ENCODE assay signal across 9 cellular contexts in genomic region chr3:114362815-114363214, GRCh38.
DNase-seq lines count a peak whose midpoint lies in the region; ATAC-seq, FAIRE-seq and TF ChIP-seq lines count a peak whose summit lies in the region.
"Had no signal": no experiment of that assay in that cellular context is flagged by ENCODE, and none has a peak within 500 bp of the region (broad histone marks: within the 10 kb centered on the region; RNA-seq: fewer than 3 reads in every experiment).

No MANE protein-coding gene starts in this region.

- H3K4me3 ChIP-seq in AG04449 (ENCODE audit: low read depth, low read length) (no peak overlapping the region), colonic mucosa (no peak overlapping the region)

- H3K9me3 ChIP-seq in colonic mucosa = no peaks in the 10 kb centered on the region

- DNase-seq in AG04449 (ENCODE audit: low read depth, low spot score) (no peak), GM12891 (ENCODE audit: insufficient read length, low spot score) (no peak), NCI-H2171 (lab: John Stamatoyannopoulos, UW) (peak; percentile 3), colonic mucosa (no peak), myocyte (ENCODE audit: low read depth) (peak; percentile 28), mucosa of gallbladder (ENCODE audit: low spot score) (no peak)
- no peak for DNase-seq in activated CD4-positive, CD25-positive, alpha-beta regulatory T cell (lab: John Stamatoyannopoulos, UW)
- DNase-seq: stimulated activated naive B cell treated with anti-CD40 and anti-IgM and Interleukin-4, amounts not matched to agents 10 μg/mL and 1 μg/mL and 100 μg/mL, for 72 hours had no signal

- TF ChIP-seq POLR2A in GM12891 (IDR thresholded peaks at IDR 0.05; ENCODE audit: low read depth, low read length) = no peak

- no peaks in the 10 kb centered on the region for H3K27me3 ChIP-seq in colonic mucosa

- ATAC-seq in HG02678 (IDR thresholded peaks at IDR 0.05; ENCODE audit: unreplicated experiment) = no peak

- CTCF ChIA-PET in AG04449 (lab: Yijun Ruan, JAX) = interaction anchor here (0.6 to 4.6 kb wide), 16 partner anchors 10 to 806 kb away, joined by 3 to 52 read pairs (median 4); no protein-coding TSS in a partner anchor

- no peaks in the 10 kb centered on the region for H3K36me3 ChIP-seq in colonic mucosa

- no peaks in the 10 kb centered on the region for H3K4me1 ChIP-seq in colonic mucosa

- POLR2A ChIA-PET in AG04449 (lab: Yijun Ruan, JAX) = no interaction called here

- H3K9ac ChIP-seq in colonic mucosa (ENCODE audit: low read depth in 2 of 2, low read length in 2 of 2) = no peak overlapping the region

- peak; percentile 30 for TF ChIP-seq CTCF in AG04449 (IDR thresholded peaks at IDR 0.05; ENCODE audit: insufficient read depth, low read length, missing control alignments)
- TF ChIP-seq CTCF in colonic mucosa (IDR thresholded peaks at IDR 0.05) = peak; percentile 23

- H3K27ac ChIP-seq in colonic mucosa = no peak overlapping the region

- intact Hi-C loops in colonic mucosa (cut with DNase I) = no loop called here

- peak; percentile 35 for FAIRE-seq in GM12891 (lab: Jason Lieb, UNC)

TF ChIP-seq in GM12891, 5 proteins besides CTCF, POLR2A, EP300 and RAD21:
- no peak for TF ChIP-seq POU2F2 (IDR thresholded peaks at IDR 0.05; ENCODE audit: low read depth, low read length)
- no peak for TF ChIP-seq PAX5 (IDR thresholded peaks at IDR 0.05; ENCODE audit: insufficient read depth, low read length, severe bottlenecking)
- TF ChIP-seq POLR2AphosphoS5 (IDR thresholded peaks at IDR 0.05; ENCODE audit: low read depth, low read length) = no peak
- TF ChIP-seq SPI1 (IDR thresholded peaks at IDR 0.05; ENCODE audit: low read depth, low read length) = no peak
- no peak for TF ChIP-seq TAF1 (IDR thresholded peaks at IDR 0.05; ENCODE audit: low read depth, low read length)

Comparison
In these comparisons a context has a peak if more than half of its experiments do, and no peak if none do; other contexts are left out.
1. DNase-seq: peak in NCI-H2171 (single experiment) and myocyte (single experiment); none in AG04449 (single experiment), GM12891 (single experiment), colonic mucosa (single experiment), mucosa of gallbladder (single experiment) and activated CD4-positive, CD25-positive, alpha-beta regulatory T cell (0 of 4).